Comparison of ENCODE assay signal across 20 cellular contexts in genomic region chr3:58054652-58055051, GRCh38.
"Had no signal": no experiment of that assay in that cellular context is flagged by ENCODE, and none has a peak within 500 bp of the region (broad histone marks: within the 10 kb centered on the region; RNA-seq: fewer than 3 reads in every experiment).

No MANE protein-coding gene starts in this region.

- H3K36me3 ChIP-seq: gastrocnemius medialis, left ventricle myocardium inferior had no signal

- H3K27me3 ChIP-seq: gastrocnemius medialis, heart left ventricle had no signal

- H3K27ac ChIP-seq: gastrocnemius medialis, left ventricle myocardium inferior had no signal

- H3K4me3 Mint-ChIP-seq: activated B cell treated with CpG ODN at 0.5 μM for 24 hours; activated CD4-positive, alpha-beta T cell treated with anti-CD3 and anti-CD28 coated beads, Interleukin-2, amount 10 ng/mL, durations not matched to agents 24 days and 14 days; activated CD8-positive, alpha-beta T cell treated with anti-CD3 and anti-CD28 coated beads for 36 hours; activated naive CD8-positive, alpha-beta T cell treated with anti-CD3 and anti-CD28 coated beads, Interleukin-2, amount 10 ng/mL, durations not matched to agents 7 days and 5 days; brain; naive B cell; neural crest cell had no signal

- H3K27me3 Mint-ChIP-seq: activated B cell treated with CpG ODN at 0.5 μM for 24 hours; activated CD4-positive, alpha-beta T cell treated with anti-CD3 and anti-CD28 coated beads, Interleukin-2, amount 10 ng/mL, durations not matched to agents 24 days and 14 days; activated CD8-positive, alpha-beta T cell treated with anti-CD3 and anti-CD28 coated beads for 36 hours; activated naive CD8-positive, alpha-beta T cell treated with anti-CD3 and anti-CD28 coated beads, Interleukin-2, amount 10 ng/mL, durations not matched to agents 7 days and 5 days; brain; naive B cell had no signal

- H3K4me3 ChIP-seq: gastrocnemius medialis, heart left ventricle, left ventricle myocardium inferior, mucosa of descending colon had no signal

- DNase-seq: activated B cell treated with CpG ODN at 0.5 μM for 24 hours; activated CD4-positive, alpha-beta T cell treated with anti-CD3 and anti-CD28 coated beads, Interleukin-2, amount 10 ng/mL, durations not matched to agents 24 days and 14 days; activated CD8-positive, alpha-beta T cell treated with anti-CD3 and anti-CD28 coated beads for 36 hours; activated naive CD4-positive, alpha-beta T cell treated with Interleukin-2 at 50 U/mL for 16 hours; activated naive CD8-positive, alpha-beta T cell treated with anti-CD3 and anti-CD28 coated beads, Interleukin-2, amount 10 ng/mL, durations not matched to agents 7 days and 5 days; activated T-cell treated with anti-CD3 and anti-CD28 coated beads, Interleukin-2, amount 50 U/mL, for 1 hour; amygdala; central memory CD4-positive, alpha-beta T cell; erythroblast; gastrocnemius medialis; heart left ventricle; kidney glomerular epithelial cell; left ventricle myocardium inferior; mucosa of descending colon; naive B cell; stimulated activated naive CD8-positive, alpha-beta T cell treated with anti-CD3 and anti-CD28 coated beads, Interleukin-15, Interleukin-2, amounts not matched to agents 100 U/mL and 50 U/mL, for 24 hours had no signal

- H3K36me3 Mint-ChIP-seq: activated naive CD8-positive, alpha-beta T cell treated with anti-CD3 and anti-CD28 coated beads, Interleukin-2, amount 10 ng/mL, durations not matched to agents 7 days and 5 days; naive B cell had no signal

- H3K27ac Mint-ChIP-seq: activated B cell treated with CpG ODN at 0.5 μM for 24 hours; activated CD4-positive, alpha-beta T cell treated with anti-CD3 and anti-CD28 coated beads, Interleukin-2, amount 10 ng/mL, durations not matched to agents 24 days and 14 days; activated CD8-positive, alpha-beta T cell treated with anti-CD3 and anti-CD28 coated beads for 36 hours; activated naive CD8-positive, alpha-beta T cell treated with anti-CD3 and anti-CD28 coated beads, Interleukin-2, amount 10 ng/mL, durations not matched to agents 7 days and 5 days; activated T-helper 2 cell treated with anti-CD3 and anti-CD28 coated beads, Interferon-gamma antibody, Interleukin-2, Interleukin-4, amounts not matched to agents 10 μg/mL and 5 μg/mL and 100 μg/mL, durations not matched to agents 14 hours and 24 hours and 36 hours had no signal

- ATAC-seq: activated CD8-positive, alpha-beta T cell treated with anti-CD3 and anti-CD28 coated beads for 36 hours; gastrocnemius medialis; heart left ventricle; mucosa of descending colon; stimulated activated naive CD8-positive, alpha-beta T cell treated with anti-CD3 and anti-CD28 coated beads, Interleukin-15, Interleukin-2, amounts not matched to agents 100 U/mL and 50 U/mL, for 24 hours had no signal

- H3K9me3 Mint-ChIP-seq: activated CD4-positive, alpha-beta T cell treated with anti-CD3 and anti-CD28 coated beads, Interleukin-2, amount 10 ng/mL, durations not matched to agents 24 days and 14 days; activated CD8-positive, alpha-beta T cell treated with anti-CD3 and anti-CD28 coated beads for 36 hours; activated naive CD8-positive, alpha-beta T cell treated with anti-CD3 and anti-CD28 coated beads, Interleukin-2, amount 10 ng/mL, durations not matched to agents 7 days and 5 days; activated T-helper 2 cell treated with anti-CD3 and anti-CD28 coated beads, Interferon-gamma antibody, Interleukin-2, Interleukin-4, amounts not matched to agents 10 μg/mL and 5 μg/mL and 100 μg/mL, durations not matched to agents 14 hours and 24 hours and 36 hours; brain had no signal

- FAIRE-seq: colon had no signal

- H3K9me3 ChIP-seq: gastrocnemius medialis, heart left ventricle, left ventricle myocardium inferior, mucosa of descending colon had no signal
